Comparison of ENCODE assay signal across 21 cellular contexts in the genomic region with DNA sequence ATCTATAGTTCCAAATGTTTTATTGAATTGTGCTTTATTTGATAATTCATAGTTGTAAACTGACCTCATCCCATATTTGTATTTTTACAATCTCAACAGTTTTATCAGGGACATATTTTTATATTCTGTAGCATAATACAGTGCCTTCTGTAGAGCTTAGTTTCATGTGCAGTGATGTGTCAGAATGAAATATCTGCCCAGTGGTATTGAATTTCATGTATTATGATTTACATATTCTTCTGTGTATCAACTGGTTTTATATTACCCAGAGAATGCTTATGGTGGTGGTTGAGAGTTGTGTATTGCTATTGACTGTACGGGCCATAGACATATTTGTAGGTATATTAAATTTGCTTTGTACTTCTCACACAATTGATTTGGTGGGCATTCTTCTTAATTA.
DNase-seq lines count a peak whose midpoint lies in the region; ATAC-seq and TF ChIP-seq lines count a peak whose summit lies in the region.
"Had no signal": no experiment of that assay in that cellular context is flagged by ENCODE, and none has a peak within 500 bp of the region (broad histone marks: within the 10 kb centered on the region; RNA-seq: fewer than 3 reads in every experiment).

No MANE protein-coding gene starts in this region.

- H3K27me3 ChIP-seq in GM23338 (ENCODE audit: insufficient read depth): no peaks in the 10 kb centered on the region
- H3K27me3 ChIP-seq in MM.1S (replicated peaks; ENCODE audit: insufficient read depth, low read length): no peaks in the 10 kb centered on the region
- H3K27me3 ChIP-seq: BE2C had no signal

- H3K9me2 ChIP-seq in GM23338 (ENCODE audit: insufficient read depth): no peaks in the 10 kb centered on the region
- H3K9me2 ChIP-seq in MM.1S (replicated peaks; ENCODE audit: insufficient read depth, low read length): no peaks in the 10 kb centered on the region

- peaks cover 2% of the 10 kb centered on the region for H3K27me3 Mint-ChIP-seq in GM23338 (ENCODE audit: insufficient read depth, low read depth, poor library complexity)
- H3K27me3 Mint-ChIP-seq: CD4-positive, CD25-positive, alpha-beta regulatory T cell had no signal

- H3F3A ChIP-seq in GM23338 (replicated peaks; ENCODE audit: low read depth) (no peaks in the 10 kb centered on the region), MM.1S (ENCODE audit: insufficient read depth, low read length) (no peaks in the 10 kb centered on the region)

- H3K4me1 ChIP-seq in GM23338 (ENCODE audit: insufficient read depth) (no peaks in the 10 kb centered on the region), MM.1S (ENCODE audit: low read length) (peaks cover 19% of the 10 kb centered on the region)
- H3K4me1 ChIP-seq: BE2C had no signal

- H3K27ac Mint-ChIP-seq in GM23338: no peak overlapping the region

- H2AFZ ChIP-seq in GM23338 (no peak overlapping the region), MM.1S (ENCODE audit: low read length) (no peak overlapping the region)

- H3K4me3 Mint-ChIP-seq in GM23338: no peak overlapping the region

- H3K9ac ChIP-seq in MM.1S (ENCODE audit: low read length): no peak overlapping the region

- DNase-seq in NCI-H2171 treated with DMSO at 0.1 percent for 48 hours (lab: John Stamatoyannopoulos, UW): peak; percentile 54
- no peak for DNase-seq in NCI-H2171 (lab: John Stamatoyannopoulos, UW)
- DNase-seq in NCI-H526 (lab: John Stamatoyannopoulos, UW): peak; percentile 57 to 66
- DNase-seq in fibroblast of gingiva (ENCODE audit: low read depth): peak; percentile 54
- no peak for DNase-seq in GM23338 (ENCODE audit: low spot score)
- no peak for DNase-seq in substantia nigra (lab: John Stamatoyannopoulos, UW)
- no peak for DNase-seq in MM.1S
- DNase-seq: 8988T; BE2C; CD4-positive, CD25-positive, alpha-beta regulatory T cell; COR-L47; DMS 273 treated with DMSO at 0.1 percent for 48 hours; GDM1; KG1; NCI-H1417; NCI-H187 treated with DMSO at 0.1 percent for 48 hours; NCI-H82; OCI-M1; RPMI8226 had no signal

- H3K36me3 ChIP-seq in GM23338 (ENCODE audit: insufficient read depth) (no peaks in the 10 kb centered on the region), MM.1S (replicated peaks; ENCODE audit: insufficient read depth, low read length) (no peaks in the 10 kb centered on the region)
- H3K36me3 ChIP-seq: BE2C had no signal

- H3K4me1 Mint-ChIP-seq in GM23338: peaks cover 5% of the 10 kb centered on the region; the same call in 2 of the 3 replicates

- no peak overlapping the region for H3K4me3 ChIP-seq in GM23338
- no peak overlapping the region for H3K4me3 ChIP-seq in MM.1S (ENCODE audit: low read length)

- H3K79me2 ChIP-seq in GM23338 (replicated peaks; ENCODE audit: insufficient read depth) (peaks cover 62% of the 10 kb centered on the region), MM.1S (ENCODE audit: low read length) (peaks cover 51% of the 10 kb centered on the region)

- peaks cover 14% of the 10 kb centered on the region for H3K36me3 Mint-ChIP-seq in GM23338 (ENCODE audit: low read depth)

- H3K27ac ChIP-seq in GM23338 (ENCODE audit: low read depth) (no peak overlapping the region), substantia nigra (ENCODE audit: low read depth, low read length, poor library complexity, severe bottlenecking) (no peak overlapping the region), MM.1S (ENCODE audit: low read length) (no peak overlapping the region)

- TF ChIP-seq CTCF in GM23338 (conservative IDR thresholded peaks at IDR 0.05; ENCODE audit: low read depth in 2 of 2): no peak
- no peak for TF ChIP-seq CTCF in MM.1S (IDR thresholded peaks at IDR 0.05; ENCODE audit: low read length)

- ATAC-seq in GM23338 (no peak), HG02938 (IDR thresholded peaks at IDR 0.05; ENCODE audit: unreplicated experiment) (no peak)
- ATAC-seq: HepG2 had no signal

- H4K20me1 ChIP-seq in GM23338 (replicated peaks; ENCODE audit: insufficient read depth) (no peaks in the 10 kb centered on the region), MM.1S (ENCODE audit: insufficient read depth, low read length) (no peaks in the 10 kb centered on the region)

- H3K9me3 ChIP-seq in MM.1S (replicated peaks; ENCODE audit: insufficient read depth, low read length): no peaks in the 10 kb centered on the region
- H3K9me3 ChIP-seq: BE2C had no signal

- H3K4me2 ChIP-seq in GM23338 (no peak overlapping the region), MM.1S (ENCODE audit: low read depth, low read length) (no peak overlapping the region)

- peaks cover 22% of the 10 kb centered on the region for H3K9me3 Mint-ChIP-seq in GM23338

TF ChIP-seq in GM23338, 12 proteins besides CTCF, POLR2A, EP300 and RAD21 (continues in another document):
- TF ChIP-seq, protein P1, sequence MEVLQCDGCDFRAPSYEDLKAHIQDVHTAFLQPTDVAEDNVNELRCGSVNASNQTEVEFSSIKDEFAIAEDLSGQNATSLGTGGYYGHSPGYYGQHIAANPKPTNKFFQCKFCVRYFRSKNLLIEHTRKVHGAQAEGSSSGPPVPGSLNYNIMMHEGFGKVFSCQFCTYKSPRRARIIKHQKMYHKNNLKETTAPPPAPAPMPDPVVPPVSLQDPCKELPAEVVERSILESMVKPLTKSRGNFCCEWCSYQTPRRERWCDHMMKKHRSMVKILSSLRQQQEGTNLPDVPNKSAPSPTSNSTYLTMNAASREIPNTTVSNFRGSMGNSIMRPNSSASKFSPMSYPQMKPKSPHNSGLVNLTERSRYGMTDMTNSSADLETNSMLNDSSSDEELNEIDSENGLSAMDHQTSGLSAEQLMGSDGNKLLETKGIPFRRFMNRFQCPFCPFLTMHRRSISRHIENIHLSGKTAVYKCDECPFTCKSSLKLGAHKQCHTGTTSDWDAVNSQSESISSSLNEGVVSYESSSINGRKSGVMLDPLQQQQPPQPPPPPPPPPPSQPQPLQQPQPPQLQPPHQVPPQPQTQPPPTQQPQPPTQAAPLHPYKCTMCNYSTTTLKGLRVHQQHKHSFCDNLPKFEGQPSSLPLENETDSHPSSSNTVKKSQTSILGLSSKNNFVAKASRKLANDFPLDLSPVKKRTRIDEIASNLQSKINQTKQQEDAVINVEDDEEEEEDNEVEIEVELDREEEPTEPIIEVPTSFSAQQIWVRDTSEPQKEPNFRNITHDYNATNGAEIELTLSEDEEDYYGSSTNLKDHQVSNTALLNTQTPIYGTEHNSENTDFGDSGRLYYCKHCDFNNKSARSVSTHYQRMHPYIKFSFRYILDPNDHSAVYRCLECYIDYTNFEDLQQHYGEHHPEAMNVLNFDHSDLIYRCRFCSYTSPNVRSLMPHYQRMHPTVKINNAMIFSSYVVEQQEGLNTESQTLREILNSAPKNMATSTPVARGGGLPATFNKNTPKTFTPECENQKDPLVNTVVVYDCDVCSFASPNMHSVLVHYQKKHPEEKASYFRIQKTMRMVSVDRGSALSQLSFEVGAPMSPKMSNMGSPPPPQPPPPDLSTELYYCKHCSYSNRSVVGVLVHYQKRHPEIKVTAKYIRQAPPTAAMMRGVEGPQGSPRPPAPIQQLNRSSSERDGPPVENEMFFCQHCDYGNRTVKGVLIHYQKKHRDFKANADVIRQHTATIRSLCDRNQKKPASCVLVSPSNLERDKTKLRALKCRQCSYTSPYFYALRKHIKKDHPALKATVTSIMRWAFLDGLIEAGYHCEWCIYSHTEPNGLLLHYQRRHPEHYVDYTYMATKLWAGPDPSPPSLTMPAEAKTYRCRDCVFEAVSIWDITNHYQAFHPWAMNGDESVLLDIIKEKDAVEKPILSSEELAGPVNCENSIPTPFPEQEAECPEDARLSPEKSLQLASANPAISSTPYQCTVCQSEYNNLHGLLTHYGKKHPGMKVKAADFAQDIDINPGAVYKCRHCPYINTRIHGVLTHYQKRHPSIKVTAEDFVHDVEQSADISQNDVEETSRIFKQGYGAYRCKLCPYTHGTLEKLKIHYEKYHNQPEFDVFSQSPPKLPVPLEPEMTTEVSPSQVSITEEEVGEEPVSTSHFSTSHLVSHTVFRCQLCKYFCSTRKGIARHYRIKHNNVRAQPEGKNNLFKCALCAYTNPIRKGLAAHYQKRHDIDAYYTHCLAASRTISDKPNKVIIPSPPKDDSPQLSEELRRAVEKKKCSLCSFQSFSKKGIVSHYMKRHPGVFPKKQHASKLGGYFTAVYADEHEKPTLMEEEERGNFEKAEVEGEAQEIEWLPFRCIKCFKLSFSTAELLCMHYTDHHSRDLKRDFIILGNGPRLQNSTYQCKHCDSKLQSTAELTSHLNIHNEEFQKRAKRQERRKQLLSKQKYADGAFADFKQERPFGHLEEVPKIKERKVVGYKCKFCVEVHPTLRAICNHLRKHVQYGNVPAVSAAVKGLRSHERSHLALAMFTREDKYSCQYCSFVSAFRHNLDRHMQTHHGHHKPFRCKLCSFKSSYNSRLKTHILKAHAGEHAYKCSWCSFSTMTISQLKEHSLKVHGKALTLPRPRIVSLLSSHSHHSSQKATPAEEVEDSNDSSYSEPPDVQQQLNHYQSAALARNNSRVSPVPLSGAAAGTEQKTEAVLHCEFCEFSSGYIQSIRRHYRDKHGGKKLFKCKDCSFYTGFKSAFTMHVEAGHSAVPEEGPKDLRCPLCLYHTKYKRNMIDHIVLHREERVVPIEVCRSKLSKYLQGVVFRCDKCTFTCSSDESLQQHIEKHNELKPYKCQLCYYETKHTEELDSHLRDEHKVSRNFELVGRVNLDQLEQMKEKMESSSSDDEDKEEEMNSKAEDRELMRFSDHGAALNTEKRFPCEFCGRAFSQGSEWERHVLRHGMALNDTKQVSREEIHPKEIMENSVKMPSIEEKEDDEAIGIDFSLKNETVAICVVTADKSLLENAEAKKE (CRISPR knock-in tag; IDR thresholded peaks at IDR 0.05): no peak
- no peak for TF ChIP-seq ZNF331 (CRISPR knock-in tag; IDR thresholded peaks at IDR 0.05; ENCODE audit: low read depth)
- no peak for TF ChIP-seq ZNF114 (CRISPR knock-in tag; IDR thresholded peaks at IDR 0.05)
- no peak for TF ChIP-seq JUNB (IDR thresholded peaks at IDR 0.05; ENCODE audit: unreplicated experiment)
- TF ChIP-seq ETS1 (IDR thresholded peaks at IDR 0.05): no peak
- TF ChIP-seq POLR2AphosphoS5 (IDR thresholded peaks at IDR 0.05; ENCODE audit: low read depth): no peak
- no peak for TF ChIP-seq NANOG (IDR thresholded peaks at IDR 0.05; ENCODE audit: borderline replicate concordance)

Comparison
In these comparisons a context has a peak if more than half of its experiments do, and no peak if none do; other contexts are left out.
1. DNase-seq: peak in NCI-H2171 treated with DMSO at 0.1 percent for 48 hours (single experiment), NCI-H526 (2 of 2) and fibroblast of gingiva (single experiment); none in NCI-H2171 (single experiment), GM23338 (single experiment), substantia nigra (0 of 49) and MM.1S (single experiment).